ENCODE assay signal across 8 cellular contexts in the genomic region with DNA sequence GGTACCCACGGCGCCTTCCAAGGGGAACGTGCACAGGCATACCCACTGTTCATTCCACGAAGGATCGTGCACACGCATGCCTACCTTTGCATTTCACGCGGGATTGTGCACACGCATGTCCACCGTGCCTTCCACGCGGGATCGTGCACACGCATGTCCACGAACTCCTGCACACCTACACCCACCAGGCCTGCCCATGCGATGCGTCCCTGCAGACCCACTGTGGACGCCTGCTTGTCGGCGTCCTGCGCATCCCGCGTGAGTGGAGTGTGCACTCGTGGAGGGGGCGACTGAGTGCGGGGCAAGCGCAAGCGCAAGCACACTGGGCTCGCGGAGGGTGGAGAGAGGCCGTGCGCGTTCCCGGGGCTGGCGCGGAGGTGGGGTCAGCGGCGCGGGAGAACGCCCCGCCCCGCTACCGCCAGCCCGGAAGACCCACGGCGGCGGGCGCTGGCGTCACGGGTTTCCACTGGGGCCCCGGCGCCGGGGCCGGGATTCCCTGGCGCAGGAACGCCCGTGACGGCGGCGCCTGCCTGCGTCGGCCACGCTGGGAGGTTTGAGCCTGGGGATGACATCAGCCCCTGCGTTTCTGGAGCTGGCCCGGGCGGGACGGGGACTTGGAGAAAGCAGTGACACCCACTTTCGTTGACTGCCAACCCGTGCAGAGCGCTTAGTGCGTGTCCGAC. TPM values are rescaled to one million over a fixed set of nuclear protein-coding genes. Genes with fewer than 3 reads are reported as not detected.
DNase-seq lines count a peak whose midpoint lies in the region; ATAC-seq, FAIRE-seq and TF ChIP-seq lines count a peak whose summit lies in the region.

No MANE protein-coding gene starts in this region.

- H3K36me3 ChIP-seq in neutrophil, result no peaks in the 10 kb centered on the region
- no peaks in the 10 kb centered on the region for H3K36me3 ChIP-seq in aorta (ENCODE audit: control insufficient read depth in 1 of 2, insufficient read depth in 2 of 2, low read length in 1 of 2)

- peak; percentile 54 for FAIRE-seq in GM19239 (lab: Jason Lieb, UNC)

- H3K4me1 ChIP-seq in neutrophil (ENCODE audit: control insufficient read depth in 1 of 2, insufficient read depth in 1 of 2, low read depth in 1 of 2, low read length in 1 of 2) (peaks cover 17 to 22% of the 10 kb centered on the region in 2 experiments), aorta (ENCODE audit: control insufficient read depth in 1 of 2, insufficient read depth in 2 of 2, low read length in 2 of 2) (no peaks in the 10 kb centered on the region)

- CTCF ChIA-PET in AG04449 (lab: Yijun Ruan, JAX), result interaction anchor here (1.2 to 1.4 kb wide), 2 partner anchors 17 to 18 kb away, joined by 3 read pairs; no protein-coding TSS in a partner anchor

- H3K4me3 ChIP-seq in AG04449 (ENCODE audit: low read depth, low read length) (peak overlapping the region; percentile 65), neutrophil (ENCODE audit: low read depth in 1 of 2, low read length in 1 of 2) (peak overlapping the region; percentile 71 to 76), aorta (ENCODE audit: low read length in 2 of 2) (peak overlapping the region; percentile 7 to 37)

- H3K9me3 ChIP-seq in neutrophil (no peaks in the 10 kb centered on the region), aorta (ENCODE audit: control insufficient read depth, low read length) (no peaks in the 10 kb centered on the region)

- intact Hi-C loops in Right ventricle myocardium inferior (cut with DNase I) (loop anchor here (1.0 to 5.0 kb wide), 3 partner anchors 18 to 85 kb away; partner anchors contain the start of gene GADD45B), aorta (cut with DNase I) (loop anchor here in 1 of 2 donors (5.0 kb wide), 2 partner anchors 48 to 83 kb away; no protein-coding TSS in a partner anchor)

- POLR2A ChIA-PET in AG04449 (lab: Yijun Ruan, JAX), result interaction anchor here (0.6 to 3.1 kb wide), 10 partner anchors 16 to 117 kb away, joined by 3 to 59 read pairs (median 3); partner anchors contain the start of gene GADD45B

- ATAC-seq in Right ventricle myocardium inferior, result peak; percentile 80
- peak; percentile 88 for ATAC-seq in aorta (ENCODE audit: low FRiP score)

- peaks cover 48% of the 10 kb centered on the region for H3K27me3 Mint-ChIP-seq in activated naive CD8-positive, alpha-beta T cell treated with anti-CD3 and anti-CD28 coated beads for 36 hours

- H3K4me3 Mint-ChIP-seq in activated naive CD8-positive, alpha-beta T cell treated with anti-CD3 and anti-CD28 coated beads for 36 hours, result peak overlapping the region; percentile 73

- H3K36me3 Mint-ChIP-seq in activated naive CD8-positive, alpha-beta T cell treated with anti-CD3 and anti-CD28 coated beads for 36 hours, result no peaks in the 10 kb centered on the region

- peaks cover 62% of the 10 kb centered on the region for H3K27me3 ChIP-seq in neutrophil
- H3K27me3 ChIP-seq in aorta (ENCODE audit: control insufficient read depth in 1 of 2, insufficient read depth in 2 of 2, low read length in 1 of 2), result no peaks in the 10 kb centered on the region

- WGBS in aorta, 2 donors, result 2% methylated on average over 67 to 72 of the region's 72 CpGs

- TF ChIP-seq CTCF in AG04449 (IDR thresholded peaks at IDR 0.05; ENCODE audit: insufficient read depth, low read length, missing control alignments) (no peak), neutrophil (IDR thresholded peaks at IDR 0.05) (peak; percentile 8)

- H3K9me3 Mint-ChIP-seq in activated naive CD8-positive, alpha-beta T cell treated with anti-CD3 and anti-CD28 coated beads for 36 hours, result no peaks in the 10 kb centered on the region

- H3K27ac ChIP-seq in neutrophil, result peak overlapping the region; percentile 9
- peak overlapping the region in 1 of 2 donors; percentile 51 for H3K27ac ChIP-seq in aorta (ENCODE audit: low read depth in 1 of 2, low read length in 2 of 2)

- DNase-seq in AG04449 (ENCODE audit: low read depth, low spot score), result no peak
- peak; percentile 83 for DNase-seq in GM19239 (ENCODE audit: insufficient read length, low spot score)
- DNase-seq in RKO (ENCODE audit: low spot score), result peak; percentile 24
- DNase-seq in activated naive CD8-positive, alpha-beta T cell treated with anti-CD3 and anti-CD28 coated beads for 36 hours, result peak; percentile 58
- peak; percentile 88 for DNase-seq in Right ventricle myocardium inferior (ENCODE audit: missing footprints)
- peak; percentile 92 to 96 for DNase-seq in aorta
- no peak for DNase-seq in NCI-H82 treated with DMSO at 0.1 percent for 48 hours (lab: John Stamatoyannopoulos, UW; ENCODE audit: unreplicated experiment)

- H3K4me1 Mint-ChIP-seq in activated naive CD8-positive, alpha-beta T cell treated with anti-CD3 and anti-CD28 coated beads for 36 hours, result peaks cover 23% of the 10 kb centered on the region

- no peak overlapping the region for H3K27ac Mint-ChIP-seq in activated naive CD8-positive, alpha-beta T cell treated with anti-CD3 and anti-CD28 coated beads for 36 hours

RNA-seq across cellular contexts. Expression of gene GADD45B, which starts 18.7 kb away (rescaled TPM):
- 10 to 100 TPM; 83.0 to 97.2 TPM for total RNA-seq in activated naive CD8-positive, alpha-beta T cell treated with anti-CD3 and anti-CD28 coated beads for 36 hours
- total RNA-seq in Right ventricle myocardium inferior, result 39.8 TPM
- total RNA-seq in aorta, result 100 to 1,000 TPM in 1 of 2 donors, 10 to 100 TPM in 1; 99.5 to 185 TPM
- polyA plus RNA-seq in aorta, result 100 to 1,000 TPM; 127 to 262 TPM

RNA-seq across cellular contexts. Expression of gene LMNB2, which starts 37.8 kb away (rescaled TPM):
- 100 to 1,000 TPM; 105 to 107 TPM for total RNA-seq in activated naive CD8-positive, alpha-beta T cell treated with anti-CD3 and anti-CD28 coated beads for 36 hours
- total RNA-seq in Right ventricle myocardium inferior (19.2 TPM), aorta (10 to 100 TPM; 18.0 to 19.7 TPM)
- 1 to 10 TPM; 7.1 to 7.4 TPM for polyA plus RNA-seq in aorta

Comparison
In these comparisons a context has a peak if more than half of its experiments do, and no peak if none do; other contexts are left out.
1. DNase-seq: peak in GM19239 (single experiment), RKO (single experiment), activated naive CD8-positive, alpha-beta T cell treated with anti-CD3 and anti-CD28 coated beads for 36 hours (single experiment), Right ventricle myocardium inferior (single experiment) and aorta (2 of 2); none in AG04449 (single experiment) and NCI-H82 treated with DMSO at 0.1 percent for 48 hours (single experiment).
2. H3K4me3 ChIP-seq: peak in every context shown above with its lines; median percentile 74 in neutrophil; 65 in AG04449; 22 in aorta.